ENCODE assay signal across 22 cellular contexts in genomic region chr3:154023148-154023547, GRCh38.
DNase-seq lines count a peak whose midpoint lies in the region; FAIRE-seq and TF ChIP-seq lines count a peak whose summit lies in the region.
"Had no signal": no experiment of that assay in that cellular context is flagged by ENCODE, and none has a peak within 500 bp of the region (broad histone marks: within the 10 kb centered on the region; RNA-seq: fewer than 3 reads in every experiment).

No MANE protein-coding gene starts in this region.

- H3K36me3 ChIP-seq in muscle layer of colon (ENCODE audit: insufficient read depth, low read length) (no peaks in the 10 kb centered on the region), MG63 (no peaks in the 10 kb centered on the region), esophagus muscularis mucosa (no peaks in the 10 kb centered on the region)
- H3K36me3 ChIP-seq: cardiac muscle cell, gastroesophageal sphincter, transverse colon had no signal

- no peak overlapping the region for H3K9ac ChIP-seq in muscle layer of colon (ENCODE audit: low read length)

- no peak for TF ChIP-seq EP300 in esophagus muscularis mucosa (IDR thresholded peaks at IDR 0.05)

- TF ChIP-seq CTCF in 22Rv1 (IDR thresholded peaks at IDR 0.05): no peak
- TF ChIP-seq CTCF in esophagus muscularis mucosa (IDR thresholded peaks at IDR 0.05): no peak

- peak overlapping the region; percentile 80 for H3K27ac ChIP-seq in 22Rv1
- H3K27ac ChIP-seq in muscle layer of colon (ENCODE audit: low read depth, low read length): peak overlapping the region; percentile 44
- H3K27ac ChIP-seq in esophagus muscularis mucosa (replicated peaks in 1 of 4): peak overlapping the region in 2 of 4 donors; percentile 8 to 31
- H3K27ac ChIP-seq: cardiac muscle cell had no signal

- H3K9me3 ChIP-seq in muscle layer of colon (ENCODE audit: low read length) (no peaks in the 10 kb centered on the region), MG63 (no peaks in the 10 kb centered on the region), esophagus muscularis mucosa (no peaks in the 10 kb centered on the region)
- H3K9me3 ChIP-seq: gastroesophageal sphincter, transverse colon had no signal

- no peak for TF ChIP-seq POLR2A in esophagus muscularis mucosa (IDR thresholded peaks at IDR 0.05; ENCODE audit: low read depth)

- no peak for FAIRE-seq in RCC 7860 (lab: Jason Lieb, UNC)
- FAIRE-seq: A204.1 had no signal

- DNase-seq in RCC 7860 (ENCODE audit: low spot score) (peak; percentile 34), glomerular visceral epithelial cell (ENCODE audit: extremely low spot score) (peak; percentile 54), MG63 (no peak), amniotic stem cell (lab: John Stamatoyannopoulos, UW) (no peak), head of caudate nucleus (no peak), esophagus muscularis mucosa (ENCODE audit: extremely low spot score) (no peak)
- DNase-seq: activated CD4-positive, alpha-beta T cell treated with anti-CD3 and anti-CD28 coated beads, Interleukin-2, amount 50 U/mL, for 48 hours; activated naive CD8-positive, alpha-beta T cell treated with anti-CD3 and anti-CD28 coated beads for 36 hours; activated T-cell treated with anti-CD3 and anti-CD28 coated beads, Interleukin-2, amount 50 U/mL, for 72 hours; CD4-positive, alpha-beta T cell; effector CD8-positive, alpha-beta T cell; NCI-H1092; NCI-H2107; nucleus accumbens; SW 1271; transverse colon had no signal

- H3K4me3 ChIP-seq in muscle layer of colon (ENCODE audit: low read depth in 1 of 2, low read length in 2 of 2): no peak overlapping the region
- no peak overlapping the region for H3K4me3 ChIP-seq in MG63
- no peak overlapping the region for H3K4me3 ChIP-seq in esophagus muscularis mucosa
- H3K4me3 ChIP-seq: cardiac muscle cell, gastroesophageal sphincter, smooth muscle cell, transverse colon had no signal

- no peaks in the 10 kb centered on the region for H3K27me3 ChIP-seq in muscle layer of colon (ENCODE audit: control insufficient read depth in 1 of 2, insufficient read depth in 2 of 2, low read length in 2 of 2)
- H3K27me3 ChIP-seq in MG63: no peaks in the 10 kb centered on the region
- H3K27me3 ChIP-seq in esophagus muscularis mucosa: no peaks in the 10 kb centered on the region
- H3K27me3 ChIP-seq: cardiac muscle cell, gastroesophageal sphincter, transverse colon had no signal

- peaks cover 9% of the 10 kb centered on the region for H3K4me1 ChIP-seq in muscle layer of colon (ENCODE audit: insufficient read depth, low read length)
- peaks cover 0 to 20% (median 2%) of the 10 kb centered on the region in 4 donors for H3K4me1 ChIP-seq in esophagus muscularis mucosa
- H3K4me1 ChIP-seq: transverse colon had no signal

- intact Hi-C loops in head of caudate nucleus (cut with DNase I): no loop called here
- intact Hi-C loops in esophagus muscularis mucosa (cut with DNase I): no loop called here

Comparison
In these comparisons a context has a peak if more than half of its experiments do, and no peak if none do; other contexts are left out.
1. DNase-seq: peak in RCC 7860 (single experiment) and glomerular visceral epithelial cell (single experiment); none in MG63 (single experiment), amniotic stem cell (single experiment), head of caudate nucleus (0 of 42) and esophagus muscularis mucosa (single experiment).